17 cellular contexts compared by ENCODE assay signal in genomic region chr12:44286821-44287220, GRCh38.
"Had no signal": no experiment of that assay in that cellular context is flagged by ENCODE, and none has a peak within 500 bp of the region (broad histone marks: within the 10 kb centered on the region; RNA-seq: fewer than 3 reads in every experiment).

No MANE protein-coding gene starts in this region.

- H3K27me3 ChIP-seq: cardiac muscle cell, foreskin keratinocyte, sigmoid colon, upper lobe of right lung had no signal

- H3K27ac ChIP-seq: cardiac muscle cell, foreskin keratinocyte, lower lobe of right lung, sigmoid colon, upper lobe of right lung had no signal

- DNase-seq: activated CD4-positive, alpha-beta T cell treated with anti-CD3 and anti-CD28 coated beads, Interleukin-2, amount 50 U/mL, for 48 hours; activated CD8-positive, alpha-beta memory T cell treated with anti-CD3 and anti-CD28 coated beads, Interleukin-2, amount 10 ng/mL, durations not matched to agents 7 days and 5 days; activated naive CD4-positive, alpha-beta T cell; activated naive CD8-positive, alpha-beta T cell treated with anti-CD3 and anti-CD28 coated beads for 36 hours; amniotic stem cell; endodermal cell; glutamatergic neuron; hippocampal formation; left colon; lower lobe of right lung; posterior cingulate gyrus; sigmoid colon; stimulated activated CD4-positive, alpha-beta T cell treated with anti-CD3 and anti-CD28 coated beads, Interleukin-4, amount 100 ng/mL, for 24 hours; upper lobe of right lung had no signal

- H3K9me3 ChIP-seq: sigmoid colon, upper lobe of right lung had no signal

- H3K4me3 ChIP-seq: cardiac muscle cell, lower lobe of right lung, sigmoid colon, upper lobe of right lung had no signal

- H3K4me1 ChIP-seq: upper lobe of right lung had no signal

- ATAC-seq: left colon; lower lobe of right lung; natural killer cell treated with Interleukin-12 subunit alpha and Interleukin-12 subunit beta and Interleukin-15 and Interleukin-18, amount 100 ng/mL, for 72 hours; upper lobe of right lung had no signal

- H3K36me3 ChIP-seq: cardiac muscle cell, lower lobe of right lung, sigmoid colon, upper lobe of right lung had no signal
